Comparison of ENCODE assay signal across 1 cellular context in genomic region chr22:42856865-42857704, GRCh38.
TF ChIP-seq lines count a peak whose summit lies in the region.

A gene with protein sequence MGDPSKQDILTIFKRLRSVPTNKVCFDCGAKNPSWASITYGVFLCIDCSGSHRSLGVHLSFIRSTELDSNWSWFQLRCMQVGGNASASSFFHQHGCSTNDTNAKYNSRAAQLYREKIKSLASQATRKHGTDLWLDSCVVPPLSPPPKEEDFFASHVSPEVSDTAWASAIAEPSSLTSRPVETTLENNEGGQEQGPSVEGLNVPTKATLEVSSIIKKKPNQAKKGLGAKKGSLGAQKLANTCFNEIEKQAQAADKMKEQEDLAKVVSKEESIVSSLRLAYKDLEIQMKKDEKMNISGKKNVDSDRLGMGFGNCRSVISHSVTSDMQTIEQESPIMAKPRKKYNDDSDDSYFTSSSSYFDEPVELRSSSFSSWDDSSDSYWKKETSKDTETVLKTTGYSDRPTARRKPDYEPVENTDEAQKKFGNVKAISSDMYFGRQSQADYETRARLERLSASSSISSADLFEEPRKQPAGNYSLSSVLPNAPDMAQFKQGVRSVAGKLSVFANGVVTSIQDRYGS (minus strand): TSS chr22:42857273. CDS start chr22:42857182, 91 bp downstream.

TF ChIP-seq in HepG2, 621 proteins besides CTCF, POLR2A, EP300 and RAD21 (continued from another document):
- TF ChIP-seq ZNF574 (CRISPR knock-in tag; IDR thresholded peaks at IDR 0.05) (peak; percentile 79), ASH2L (IDR thresholded peaks at IDR 0.05; ENCODE audit: insufficient read length, low read depth, low read length) (peak; percentile 47), MAFG (CRISPR knock-in tag; IDR thresholded peaks at IDR 0.05) (no peak), ZNF143 (CRISPR knock-in tag; IDR thresholded peaks at IDR 0.05) (peak; percentile 49), ZNF670 (CRISPR knock-in tag; IDR thresholded peaks at IDR 0.05; ENCODE audit: borderline replicate concordance) (peak; percentile 86; the same call in 1 of the 2 replicates), RELA (CRISPR knock-in tag; IDR thresholded peaks at IDR 0.05) (no peak; the same call in 1 of the 2 replicates), ETV5 (CRISPR knock-in tag; IDR thresholded peaks at IDR 0.05; ENCODE audit: borderline replicate concordance) (peak; percentile 30), CHCHD3 (CRISPR knock-in tag; IDR thresholded peaks at IDR 0.05) (peak; percentile 95; the same call in 1 of the 2 replicates), ZNF180 (CRISPR knock-in tag; IDR thresholded peaks at IDR 0.05; ENCODE audit: borderline replicate concordance, low read depth) (peak; percentile 76; the same call in 1 of the 2 replicates), HMG20B (CRISPR knock-in tag; conservative IDR thresholded peaks at IDR 0.05) (peak; percentile 24; the same call in 1 of the 2 replicates), RCOR2 (CRISPR knock-in tag; IDR thresholded peaks at IDR 0.05) (no peak), ESRRA (CRISPR knock-in tag; IDR thresholded peaks at IDR 0.05; ENCODE audit: low read depth) (peak; percentile 84; the same call in 1 of the 2 replicates), TRIM22 (IDR thresholded peaks at IDR 0.05) (no peak), ZBTB7A (CRISPR knock-in tag; IDR thresholded peaks at IDR 0.05) (peak; percentile 67), ZNF317 (CRISPR knock-in tag; IDR thresholded peaks at IDR 0.05) (no peak), MXI1 (IDR thresholded peaks at IDR 0.05; ENCODE audit: borderline replicate concordance, low read depth, low read length) (peak; percentile 69; the same call in 1 of the 3 replicates), SMC3 (IDR thresholded peaks at IDR 0.05; ENCODE audit: low read length) (no peak), ZNF329 (CRISPR knock-in tag; IDR thresholded peaks at IDR 0.05; ENCODE audit: low read depth) (peak; percentile 90), SCMH1 (CRISPR knock-in tag; IDR thresholded peaks at IDR 0.05; ENCODE audit: borderline replicate concordance) (no peak)
- TF ChIP-seq, protein P1, sequence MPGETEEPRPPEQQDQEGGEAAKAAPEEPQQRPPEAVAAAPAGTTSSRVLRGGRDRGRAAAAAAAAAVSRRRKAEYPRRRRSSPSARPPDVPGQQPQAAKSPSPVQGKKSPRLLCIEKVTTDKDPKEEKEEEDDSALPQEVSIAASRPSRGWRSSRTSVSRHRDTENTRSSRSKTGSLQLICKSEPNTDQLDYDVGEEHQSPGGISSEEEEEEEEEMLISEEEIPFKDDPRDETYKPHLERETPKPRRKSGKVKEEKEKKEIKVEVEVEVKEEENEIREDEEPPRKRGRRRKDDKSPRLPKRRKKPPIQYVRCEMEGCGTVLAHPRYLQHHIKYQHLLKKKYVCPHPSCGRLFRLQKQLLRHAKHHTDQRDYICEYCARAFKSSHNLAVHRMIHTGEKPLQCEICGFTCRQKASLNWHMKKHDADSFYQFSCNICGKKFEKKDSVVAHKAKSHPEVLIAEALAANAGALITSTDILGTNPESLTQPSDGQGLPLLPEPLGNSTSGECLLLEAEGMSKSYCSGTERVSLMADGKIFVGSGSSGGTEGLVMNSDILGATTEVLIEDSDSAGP (CRISPR knock-in tag; IDR thresholded peaks at IDR 0.05; ENCODE audit: borderline replicate concordance): peak; percentile 70
- TF ChIP-seq, protein P2, sequence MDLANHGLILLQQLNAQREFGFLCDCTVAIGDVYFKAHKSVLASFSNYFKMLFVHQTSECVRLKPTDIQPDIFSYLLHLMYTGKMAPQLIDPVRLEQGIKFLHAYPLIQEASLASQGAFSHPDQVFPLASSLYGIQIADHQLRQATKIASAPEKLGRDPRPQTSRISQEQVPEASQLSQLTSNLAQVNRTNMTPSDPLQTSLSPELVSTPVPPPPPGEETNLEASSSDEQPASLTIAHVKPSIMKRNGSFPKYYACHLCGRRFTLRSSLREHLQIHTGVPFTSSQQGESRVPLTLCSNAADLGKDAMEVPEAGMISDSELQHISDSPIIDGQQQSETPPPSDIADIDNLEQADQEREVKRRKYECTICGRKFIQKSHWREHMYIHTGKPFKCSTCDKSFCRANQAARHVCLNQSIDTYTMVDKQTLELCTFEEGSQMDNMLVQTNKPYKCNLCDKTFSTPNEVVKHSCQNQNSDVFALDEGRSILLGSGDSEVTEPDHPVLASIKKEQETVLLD (CRISPR knock-in tag; IDR thresholded peaks at IDR 0.05; ENCODE audit: low read depth): peak; percentile 92
- TF ChIP-seq, protein P3, sequence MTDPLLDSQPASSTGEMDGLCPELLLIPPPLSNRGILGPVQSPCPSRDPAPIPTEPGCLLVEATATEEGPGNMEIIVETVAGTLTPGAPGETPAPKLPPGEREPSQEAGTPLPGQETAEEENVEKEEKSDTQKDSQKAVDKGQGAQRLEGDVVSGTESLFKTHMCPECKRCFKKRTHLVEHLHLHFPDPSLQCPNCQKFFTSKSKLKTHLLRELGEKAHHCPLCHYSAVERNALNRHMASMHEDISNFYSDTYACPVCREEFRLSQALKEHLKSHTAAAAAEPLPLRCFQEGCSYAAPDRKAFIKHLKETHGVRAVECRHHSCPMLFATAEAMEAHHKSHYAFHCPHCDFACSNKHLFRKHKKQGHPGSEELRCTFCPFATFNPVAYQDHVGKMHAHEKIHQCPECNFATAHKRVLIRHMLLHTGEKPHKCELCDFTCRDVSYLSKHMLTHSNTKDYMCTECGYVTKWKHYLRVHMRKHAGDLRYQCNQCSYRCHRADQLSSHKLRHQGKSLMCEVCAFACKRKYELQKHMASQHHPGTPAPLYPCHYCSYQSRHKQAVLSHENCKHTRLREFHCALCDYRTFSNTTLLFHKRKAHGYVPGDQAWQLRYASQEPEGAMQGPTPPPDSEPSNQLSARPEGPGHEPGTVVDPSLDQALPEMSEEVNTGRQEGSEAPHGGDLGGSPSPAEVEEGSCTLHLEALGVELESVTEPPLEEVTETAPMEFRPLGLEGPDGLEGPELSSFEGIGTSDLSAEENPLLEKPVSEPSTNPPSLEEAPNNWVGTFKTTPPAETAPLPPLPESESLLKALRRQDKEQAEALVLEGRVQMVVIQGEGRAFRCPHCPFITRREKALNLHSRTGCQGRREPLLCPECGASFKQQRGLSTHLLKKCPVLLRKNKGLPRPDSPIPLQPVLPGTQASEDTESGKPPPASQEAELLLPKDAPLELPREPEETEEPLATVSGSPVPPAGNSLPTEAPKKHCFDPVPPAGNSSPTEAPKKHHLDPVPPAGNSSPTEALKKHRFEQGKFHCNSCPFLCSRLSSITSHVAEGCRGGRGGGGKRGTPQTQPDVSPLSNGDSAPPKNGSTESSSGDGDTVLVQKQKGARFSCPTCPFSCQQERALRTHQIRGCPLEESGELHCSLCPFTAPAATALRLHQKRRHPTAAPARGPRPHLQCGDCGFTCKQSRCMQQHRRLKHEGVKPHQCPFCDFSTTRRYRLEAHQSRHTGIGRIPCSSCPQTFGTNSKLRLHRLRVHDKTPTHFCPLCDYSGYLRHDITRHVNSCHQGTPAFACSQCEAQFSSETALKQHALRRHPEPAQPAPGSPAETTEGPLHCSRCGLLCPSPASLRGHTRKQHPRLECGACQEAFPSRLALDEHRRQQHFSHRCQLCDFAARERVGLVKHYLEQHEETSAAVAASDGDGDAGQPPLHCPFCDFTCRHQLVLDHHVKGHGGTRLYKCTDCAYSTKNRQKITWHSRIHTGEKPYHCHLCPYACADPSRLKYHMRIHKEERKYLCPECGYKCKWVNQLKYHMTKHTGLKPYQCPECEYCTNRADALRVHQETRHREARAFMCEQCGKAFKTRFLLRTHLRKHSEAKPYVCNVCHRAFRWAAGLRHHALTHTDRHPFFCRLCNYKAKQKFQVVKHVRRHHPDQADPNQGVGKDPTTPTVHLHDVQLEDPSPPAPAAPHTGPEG (CRISPR knock-in tag; IDR thresholded peaks at IDR 0.05): peak; percentile 92
- TF ChIP-seq, protein P4, sequence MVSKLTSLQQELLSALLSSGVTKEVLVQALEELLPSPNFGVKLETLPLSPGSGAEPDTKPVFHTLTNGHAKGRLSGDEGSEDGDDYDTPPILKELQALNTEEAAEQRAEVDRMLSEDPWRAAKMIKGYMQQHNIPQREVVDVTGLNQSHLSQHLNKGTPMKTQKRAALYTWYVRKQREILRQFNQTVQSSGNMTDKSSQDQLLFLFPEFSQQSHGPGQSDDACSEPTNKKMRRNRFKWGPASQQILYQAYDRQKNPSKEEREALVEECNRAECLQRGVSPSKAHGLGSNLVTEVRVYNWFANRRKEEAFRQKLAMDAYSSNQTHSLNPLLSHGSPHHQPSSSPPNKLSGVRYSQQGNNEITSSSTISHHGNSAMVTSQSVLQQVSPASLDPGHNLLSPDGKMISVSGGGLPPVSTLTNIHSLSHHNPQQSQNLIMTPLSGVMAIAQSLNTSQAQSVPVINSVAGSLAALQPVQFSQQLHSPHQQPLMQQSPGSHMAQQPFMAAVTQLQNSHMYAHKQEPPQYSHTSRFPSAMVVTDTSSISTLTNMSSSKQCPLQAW (CRISPR knock-in tag; IDR thresholded peaks at IDR 0.05): 0 out of 2 replicates have a peak, but pooled peaks have one; percentile 26
